ENCODE assay signal across 14 cellular contexts in genomic region chr7:129865932-129866214, GRCh38.
DNase-seq lines count a peak whose midpoint lies in the region; ATAC-seq, FAIRE-seq and TF ChIP-seq lines count a peak whose summit lies in the region.
"Had no signal": no experiment of that assay in that cellular context is flagged by ENCODE, and none has a peak within 500 bp of the region (broad histone marks: within the 10 kb centered on the region; RNA-seq: fewer than 3 reads in every experiment).

No MANE protein-coding gene starts in this region.

- H3K36me3 ChIP-seq in right atrium auricular region: no peaks in the 10 kb centered on the region
- no peaks in the 10 kb centered on the region for H3K36me3 ChIP-seq in body of pancreas (replicated peaks in 1 of 2; ENCODE audit: insufficient read depth in 1 of 2, low read depth in 2 of 2)
- H3K36me3 ChIP-seq in aorta (ENCODE audit: control insufficient read depth in 1 of 2, insufficient read depth in 2 of 2, low read length in 1 of 2): no peaks in the 10 kb centered on the region
- H3K36me3 ChIP-seq: neural progenitor cell had no signal

- no peak overlapping the region for H3K4me3 Mint-ChIP-seq in nephron
- H3K4me3 Mint-ChIP-seq: activated naive CD8-positive, alpha-beta T cell; neural progenitor cell had no signal

- no peak for TF ChIP-seq CTCF in right atrium auricular region (IDR thresholded peaks at IDR 0.05)
- no peak for TF ChIP-seq CTCF in body of pancreas (IDR thresholded peaks at IDR 0.05)
- no peak for TF ChIP-seq CTCF in nephron (IDR thresholded peaks at IDR 0.05; ENCODE audit: unreplicated experiment in 3 of 3)

- H3K27ac Mint-ChIP-seq in nephron: peak overlapping the region; percentile 57 to 96 (median 70)
- H3K27ac Mint-ChIP-seq: activated naive CD8-positive, alpha-beta T cell had no signal

- H3K27me3 ChIP-seq in right cardiac atrium (ENCODE audit: control insufficient read depth, insufficient read depth) (no peaks in the 10 kb centered on the region), right atrium auricular region (no peaks in the 10 kb centered on the region), body of pancreas (no peaks in the 10 kb centered on the region), aorta (ENCODE audit: control insufficient read depth in 1 of 2, insufficient read depth in 2 of 2, low read length in 1 of 2) (no peaks in the 10 kb centered on the region)
- H3K27me3 ChIP-seq: neural progenitor cell had no signal

- WGBS in right cardiac atrium: 80% methylated on average over 1 of the region's 1 CpG
- WGBS in body of pancreas, 2 donors: 38% methylated on average over 1 of the region's 1 CpG
- 37 to 47% methylated on average over 1 of the region's 1 CpG for WGBS in aorta, 2 donors

- intact Hi-C loops in right cardiac atrium (cut with DNase I) (no loop called here), body of pancreas (cut with DNase I) (no loop called here), aorta (cut with DNase I) (loop anchor here (1.0 to 5.0 kb wide), 2 partner anchors 81 kb away; no protein-coding TSS in a partner anchor)

- H3K9me3 ChIP-seq in right cardiac atrium (ENCODE audit: control insufficient read depth, low read length) (no peaks in the 10 kb centered on the region), right atrium auricular region (no peaks in the 10 kb centered on the region), body of pancreas (no peaks in the 10 kb centered on the region), aorta (ENCODE audit: control insufficient read depth, low read length) (no peaks in the 10 kb centered on the region)

- ATAC-seq in right cardiac atrium (no peak), body of pancreas (no peak), aorta (ENCODE audit: low FRiP score) (no peak)

- no peak overlapping the region for H3K4me3 ChIP-seq in right cardiac atrium (ENCODE audit: low read length)
- H3K4me3 ChIP-seq in right atrium auricular region: no peak overlapping the region
- no peak overlapping the region for H3K4me3 ChIP-seq in body of pancreas
- H3K4me3 ChIP-seq in aorta (ENCODE audit: low read length in 2 of 2): no peak overlapping the region
- H3K4me3 ChIP-seq: neural progenitor cell had no signal

- no peaks in the 10 kb centered on the region for H3K27me3 Mint-ChIP-seq in nephron (ENCODE audit: low read depth)
- H3K27me3 Mint-ChIP-seq: activated naive CD8-positive, alpha-beta T cell had no signal

- H3K36me3 Mint-ChIP-seq in nephron (ENCODE audit: low read depth): peaks cover 21% of the 10 kb centered on the region

- no peak for DNase-seq in right cardiac atrium
- no peak for DNase-seq in right atrium auricular region (ENCODE audit: low spot score)
- DNase-seq in body of pancreas: no peak
- DNase-seq in aorta: no peak
- no peak for DNase-seq in EL
- DNase-seq in urothelium cell line (ENCODE audit: low spot score): no peak
- DNase-seq in effector CD8-positive, alpha-beta T cell (lab: John Stamatoyannopoulos, UW): no peak
- DNase-seq: activated CD8-positive, alpha-beta memory T cell treated with anti-CD3 and anti-CD28 coated beads, Interleukin-2, amount 50 U/mL, for 4 hours; HCEC 1CT; hypothalamus; SW 1271 had no signal

- H3K9me3 Mint-ChIP-seq in nephron: no peaks in the 10 kb centered on the region
- H3K9me3 Mint-ChIP-seq: neural progenitor cell had no signal

- H3K27ac ChIP-seq in right cardiac atrium (ENCODE audit: low read length) (peak overlapping the region; percentile 26), right atrium auricular region (peak overlapping the region in 1 of 2 donors; percentile 87), body of pancreas (peak overlapping the region; percentile 60 to 85 (median 76)), aorta (ENCODE audit: low read depth in 1 of 2, low read length in 2 of 2) (peak overlapping the region; percentile 2 to 92)

- peaks cover 40% of the 10 kb centered on the region for H3K4me1 Mint-ChIP-seq in nephron

- no peak for FAIRE-seq in urothelium cell line (lab: Jason Lieb, UNC)

- peaks cover 23% of the 10 kb centered on the region for H3K4me1 ChIP-seq in right cardiac atrium (ENCODE audit: control insufficient read depth, insufficient read depth, low read length)
- peaks cover 0 to 68% of the 10 kb centered on the region in 2 donors for H3K4me1 ChIP-seq in right atrium auricular region
- H3K4me1 ChIP-seq in body of pancreas: peaks cover 70% of the 10 kb centered on the region
- H3K4me1 ChIP-seq in aorta (ENCODE audit: control insufficient read depth in 1 of 2, insufficient read depth in 2 of 2, low read length in 2 of 2): peaks cover 9 to 18% of the 10 kb centered on the region in 2 donors

- TF ChIP-seq POLR2A in body of pancreas (IDR thresholded peaks at IDR 0.05): no peak

Comparison
In these comparisons a context has a peak if more than half of its experiments do, and no peak if none do; other contexts are left out.
1. intact Hi-C loops: an anchor here in aorta (1.0 to 5.0 kb wide); none called in right cardiac atrium and body of pancreas.